8 cellular contexts compared by ENCODE assay signal in genomic region chr1:161314201-161314981, GRCh38. TPM values are rescaled to one million over a fixed set of nuclear protein-coding genes. Genes with fewer than 3 reads are reported as not detected.
DNase-seq lines count a peak whose midpoint lies in the region; ATAC-seq and TF ChIP-seq lines count a peak whose summit lies in the region.

SDHC (plus strand) TSS chr1:161314381; CDS start chr1:161314406, 25 bp downstream.

- H3K36me3 ChIP-seq in OCI-LY7 (ENCODE audit: insufficient read depth, low read length) (no peaks in the 10 kb centered on the region), mucosa of descending colon (ENCODE audit: low read depth) (no peaks in the 10 kb centered on the region)

- ATAC-seq in GM21423 (IDR thresholded peaks at IDR 0.05; ENCODE audit: unreplicated experiment) (peak; percentile 93), mucosa of descending colon (peak; percentile 99)

- TSS peak; percentile 84 for BruUV-seq in OCI-LY7 (replicated peaks; lab: Mats Ljungman, UMichigan)

- peak within 1 kb of the TSS; percentile 95 for H3K4me2 ChIP-seq in OCI-LY7 (ENCODE audit: low read length)

- no peaks in the 10 kb centered on the region; the same call in 1 of the 2 replicates for H4K20me1 ChIP-seq in OCI-LY7 (ENCODE audit: insufficient read depth, low read length)

- POLR2A ChIA-PET in OCI-LY7 (lab: Charles Lee), result interaction anchor here (0.6 to 1.6 kb wide), 5 partner anchors 9 to 89 kb away, joined by 3 to 15 read pairs (median 3); partner anchors contain the start of gene TOMM40L

- peaks cover 16% of the 10 kb centered on the region for H3K79me2 ChIP-seq in OCI-LY7 (ENCODE audit: insufficient read depth, low read depth, low read length)

- H3K9me3 ChIP-seq in OCI-LY7 (ENCODE audit: low read length) (no peaks in the 10 kb centered on the region), mucosa of descending colon (no peaks in the 10 kb centered on the region)

- peak; percentile 80 for TF ChIP-seq CTCF in OCI-LY7 (conservative IDR thresholded peaks at IDR 0.05; ENCODE audit: low read length)
- TF ChIP-seq CTCF in mucosa of descending colon (IDR thresholded peaks at IDR 0.05), result no peak

- H3K4me1 ChIP-seq in OCI-LY7 (ENCODE audit: insufficient read depth, low read length, poor library complexity, severe bottlenecking), result peaks cover 24% of the 10 kb centered on the region
- H3K4me1 ChIP-seq in mucosa of descending colon (ENCODE audit: low read depth), result peaks cover 9% of the 10 kb centered on the region

- intact Hi-C loops in OCI-LY7 (cut with micrococcal nuclease; ENCODE audit: unreplicated experiment), result no loop called here
- intact Hi-C loops in mucosa of descending colon (cut with DNase I, micrococcal nuclease), result no loop called here

- H3K4me3 ChIP-seq in OCI-LY7 (ENCODE audit: low read depth, low read length, poor library complexity, severe bottlenecking) (peak within 1 kb of the TSS; percentile 85), mucosa of descending colon (peak within 1 kb of the TSS; percentile 72)

- peak within 1 kb of the TSS; percentile 59 for H3K27ac ChIP-seq in OCI-LY7 (ENCODE audit: low read depth, low read length, poor library complexity, severe bottlenecking)
- H3K27ac ChIP-seq in epithelial cell of prostate, result peak within 1 kb of the TSS; percentile 90

- peak within 1 kb of the TSS; percentile 97 for H2AFZ ChIP-seq in OCI-LY7 (ENCODE audit: low read length)

- CTCF ChIA-PET in OCI-LY7 (lab: Charles Lee; ENCODE audit: unreplicated experiment), result interaction anchor here (1.2 kb wide), 1 partner anchor 8 kb away, joined by 5 read pairs; no protein-coding TSS in a partner anchor

- H3K9me2 ChIP-seq in OCI-LY7 (ENCODE audit: insufficient read depth, low read length), result no peaks in the 10 kb centered on the region

- DNase-seq in DMS 273 treated with DMSO at 0.1 percent for 48 hours (lab: John Stamatoyannopoulos, UW), result peak; percentile 79
- peak; percentile 90 for DNase-seq in HuH-7 (ENCODE audit: low spot score)
- DNase-seq in OCI-LY7 (ENCODE audit: low spot score), result peak; percentile 89
- peak; percentile 84 for DNase-seq in activated T-cell treated with anti-CD3 and anti-CD28 coated beads for 4 hours
- no peak for DNase-seq in epithelial cell of prostate (ENCODE audit: low read depth, low spot score)
- peak; percentile 90 to 92 (median 91) for DNase-seq in mucosa of descending colon
- peak; percentile 82 for DNase-seq in stimulated activated CD8-positive, alpha-beta memory T cell treated with anti-CD3 and anti-CD28 coated beads, Interleukin-4, amount 100 ng/mL, for 24 hours (ENCODE audit: low read depth)

RNA-seq across cellular contexts. Expression of gene SDHC, which starts in this region (rescaled TPM):
- 17.9 and 20.6 TPM in 2 replicates for total RNA-seq in OCI-LY7 (2014; rRNA removed; shearing (Covaris generic))
- total RNA-seq in OCI-LY7 (2022), result 149 and 175 TPM in 2 replicates
- total RNA-seq in mucosa of descending colon, result 100 to 1,000 TPM; 194 to 244 (median 244) TPM
